1 cellular context compared by ENCODE assay signal in the genomic region with DNA sequence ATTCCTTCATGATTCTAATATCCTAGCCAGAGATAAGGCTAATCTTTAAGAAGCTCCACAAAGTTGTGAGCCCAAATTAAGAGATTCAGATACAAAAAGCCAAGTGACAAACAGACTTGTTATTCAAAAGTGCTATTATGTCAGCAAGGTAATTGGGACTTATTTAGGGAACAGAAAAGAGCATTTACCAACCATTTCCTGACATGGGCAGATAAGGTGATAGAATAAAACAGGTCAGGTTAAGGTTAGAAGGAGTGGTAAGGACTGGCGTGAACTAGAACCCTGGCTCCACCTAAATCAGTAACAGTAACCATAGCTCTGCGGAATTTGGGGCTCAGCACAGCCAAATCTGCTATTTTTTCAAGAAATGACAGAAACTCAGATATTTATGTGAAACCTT.
TF ChIP-seq lines count a peak whose summit lies in the region.

No MANE protein-coding gene starts in this region.

TF ChIP-seq in IMR-90, 13 proteins besides CTCF, POLR2A, EP300 and RAD21 (continued from another document):
- TF ChIP-seq MAZ (IDR thresholded peaks at IDR 0.05; ENCODE audit: borderline replicate concordance, low read depth, low read length) (no peak), CEBPB (IDR thresholded peaks at IDR 0.05; ENCODE audit: low read depth, low read length) (no peak), MAFK (IDR thresholded peaks at IDR 0.05; ENCODE audit: low read depth, low read length) (no peak), BHLHE40 (IDR thresholded peaks at IDR 0.05; ENCODE audit: low read depth, low read length) (no peak), SMC3 (IDR thresholded peaks at IDR 0.05; ENCODE audit: low read depth, low read length) (no peak), FOS (IDR thresholded peaks at IDR 0.05; ENCODE audit: low read depth, low read length) (no peak), MXI1 (IDR thresholded peaks at IDR 0.05; ENCODE audit: borderline replicate concordance, low read depth, low read length) (no peak)
- TF ChIP-seq, protein P1, sequence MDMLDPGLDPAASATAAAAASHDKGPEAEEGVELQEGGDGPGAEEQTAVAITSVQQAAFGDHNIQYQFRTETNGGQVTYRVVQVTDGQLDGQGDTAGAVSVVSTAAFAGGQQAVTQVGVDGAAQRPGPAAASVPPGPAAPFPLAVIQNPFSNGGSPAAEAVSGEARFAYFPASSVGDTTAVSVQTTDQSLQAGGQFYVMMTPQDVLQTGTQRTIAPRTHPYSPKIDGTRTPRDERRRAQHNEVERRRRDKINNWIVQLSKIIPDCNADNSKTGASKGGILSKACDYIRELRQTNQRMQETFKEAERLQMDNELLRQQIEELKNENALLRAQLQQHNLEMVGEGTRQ (IDR thresholded peaks at IDR 0.05; ENCODE audit: low read depth, low read length): no peak
- TF ChIP-seq, protein P2, sequence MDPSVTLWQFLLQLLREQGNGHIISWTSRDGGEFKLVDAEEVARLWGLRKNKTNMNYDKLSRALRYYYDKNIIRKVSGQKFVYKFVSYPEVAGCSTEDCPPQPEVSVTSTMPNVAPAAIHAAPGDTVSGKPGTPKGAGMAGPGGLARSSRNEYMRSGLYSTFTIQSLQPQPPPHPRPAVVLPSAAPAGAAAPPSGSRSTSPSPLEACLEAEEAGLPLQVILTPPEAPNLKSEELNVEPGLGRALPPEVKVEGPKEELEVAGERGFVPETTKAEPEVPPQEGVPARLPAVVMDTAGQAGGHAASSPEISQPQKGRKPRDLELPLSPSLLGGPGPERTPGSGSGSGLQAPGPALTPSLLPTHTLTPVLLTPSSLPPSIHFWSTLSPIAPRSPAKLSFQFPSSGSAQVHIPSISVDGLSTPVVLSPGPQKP (IDR thresholded peaks at IDR 0.05; ENCODE audit: borderline replicate concordance, low read depth, low read length): no peak
TF ChIP-seq in IMR-90: peak in this region for 0.
